ENCODE assay signal across 10 cellular contexts in the genomic region with DNA sequence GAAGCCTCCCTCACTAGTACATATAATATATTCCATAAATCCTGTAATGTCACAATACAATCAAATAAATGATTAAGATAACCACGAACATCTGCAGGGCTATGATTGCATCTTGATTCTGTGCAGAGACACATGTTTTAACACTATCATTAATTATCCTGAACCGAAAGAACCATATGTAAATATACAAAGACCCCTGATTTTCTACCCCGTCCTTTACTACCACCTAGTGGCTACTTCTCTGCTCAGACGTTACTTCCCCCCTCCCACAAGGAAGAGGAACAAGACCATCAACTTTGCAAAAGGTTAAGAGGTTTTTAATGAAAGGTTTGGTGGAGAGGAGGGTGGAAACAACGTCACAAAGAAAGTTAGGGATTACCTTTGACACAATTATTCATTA.
DNase-seq lines count a peak whose midpoint lies in the region; ATAC-seq and FAIRE-seq lines count a peak whose summit lies in the region.
"Had no signal": no experiment of that assay in that cellular context is flagged by ENCODE, and none has a peak within 500 bp of the region (broad histone marks: within the 10 kb centered on the region; RNA-seq: fewer than 3 reads in every experiment).

No MANE protein-coding gene starts in this region.

- H3K4me3 Mint-ChIP-seq in activated T-helper 2 cell treated with anti-CD3 and anti-CD28 coated beads, Interferon-gamma antibody, Interleukin-2, Interleukin-4, amounts not matched to agents 10 μg/mL and 5 μg/mL and 100 μg/mL, durations not matched to agents 14 hours and 24 hours and 36 hours (ENCODE audit: low read depth) = no peak overlapping the region
- H3K4me3 Mint-ChIP-seq: T-helper 1 cell treated with Interleukin-12 subunit alpha and Interleukin-12 subunit beta and Interleukin-4 antibody, amounts not matched to agents 30 μg/mL and 1 μg/mL, for 36 hours had no signal

- peaks cover 0 to 3% of the 10 kb centered on the region in 2 donors for H3K27me3 ChIP-seq in small intestine (ENCODE audit: control insufficient read depth in 2 of 2, insufficient read depth in 2 of 2, low read length in 2 of 2)

- H3K4me1 ChIP-seq in small intestine (ENCODE audit: control insufficient read depth in 2 of 2, insufficient read depth in 1 of 2, low read depth in 1 of 2, low read length in 1 of 2) = no peaks in the 10 kb centered on the region

- WGBS in small intestine, 3 donors = 6 to 10% (median 8%) methylated on average over 5 of the region's 5 CpGs

- no peaks in the 10 kb centered on the region for H3K27me3 Mint-ChIP-seq in activated T-helper 2 cell treated with anti-CD3 and anti-CD28 coated beads, Interferon-gamma antibody, Interleukin-2, Interleukin-4, amounts not matched to agents 10 μg/mL and 5 μg/mL and 100 μg/mL, durations not matched to agents 14 hours and 24 hours and 36 hours (ENCODE audit: low read depth)

- H3K27ac Mint-ChIP-seq in activated T-helper 2 cell treated with anti-CD3 and anti-CD28 coated beads, Interferon-gamma antibody, Interleukin-2, Interleukin-4, amounts not matched to agents 10 μg/mL and 5 μg/mL and 100 μg/mL, durations not matched to agents 14 hours and 24 hours and 36 hours = no peak overlapping the region
- H3K27ac Mint-ChIP-seq: T-helper 1 cell treated with Interleukin-12 subunit alpha and Interleukin-12 subunit beta and Interleukin-4 antibody, amounts not matched to agents 30 μg/mL and 1 μg/mL, for 36 hours had no signal

- no peaks in the 10 kb centered on the region for H3K36me3 ChIP-seq in small intestine (ENCODE audit: control insufficient read depth in 2 of 2, insufficient read depth in 2 of 2, low read length in 2 of 2)

- no peaks in the 10 kb centered on the region for H3K36me3 Mint-ChIP-seq in activated T-helper 2 cell treated with anti-CD3 and anti-CD28 coated beads, Interferon-gamma antibody, Interleukin-2, Interleukin-4, amounts not matched to agents 10 μg/mL and 5 μg/mL and 100 μg/mL, durations not matched to agents 14 hours and 24 hours and 36 hours (ENCODE audit: low read depth)

- no peaks in the 10 kb centered on the region for H3K9me3 ChIP-seq in small intestine (ENCODE audit: control insufficient read depth, low read depth)

- intact Hi-C loops in activated T-helper 2 cell treated with anti-CD3 and anti-CD28 coated beads, Interferon-gamma antibody, Interleukin-2, Interleukin-4, amounts not matched to agents 10 μg/mL and 5 μg/mL and 100 μg/mL, durations not matched to agents 14 hours and 24 hours and 36 hours (cut with micrococcal nuclease) = no loop called here

- H3K27ac ChIP-seq in small intestine (ENCODE audit: low read depth in 1 of 2, low read length in 1 of 2) = no peak overlapping the region

- DNase-seq in NOMO-1 treated with DMSO at 0.1 percent for 48 hours (lab: John Stamatoyannopoulos, UW; ENCODE audit: unreplicated experiment) (peak; percentile 4), NOMO-1 (lab: John Stamatoyannopoulos, UW; ENCODE audit: unreplicated experiment in 2 of 2) (no peak), NCI-H1092 (lab: John Stamatoyannopoulos, UW) (peak; percentile 32), small intestine (peak; percentile 0)
- no peak for DNase-seq in activated T-helper 2 cell treated with anti-CD3 and anti-CD28 coated beads, Interferon-gamma antibody, Interleukin-2, Interleukin-4, amounts not matched to agents 10 μg/mL and 5 μg/mL and 100 μg/mL, durations not matched to agents 14 hours and 24 hours and 36 hours (ENCODE audit: low spot score)
- DNase-seq: posterior cingulate gyrus had no signal

- no peaks in the 10 kb centered on the region for H3K9me3 Mint-ChIP-seq in activated T-helper 2 cell treated with anti-CD3 and anti-CD28 coated beads, Interferon-gamma antibody, Interleukin-2, Interleukin-4, amounts not matched to agents 10 μg/mL and 5 μg/mL and 100 μg/mL, durations not matched to agents 14 hours and 24 hours and 36 hours
- H3K9me3 Mint-ChIP-seq: T-helper 1 cell treated with Interleukin-12 subunit alpha and Interleukin-12 subunit beta and Interleukin-4 antibody, amounts not matched to agents 30 μg/mL and 1 μg/mL, for 36 hours had no signal

- H3K4me3 ChIP-seq in small intestine (ENCODE audit: low read depth in 1 of 2, low read length in 2 of 2) = no peak overlapping the region

- FAIRE-seq in colon (lab: Jason Lieb, UNC) (peak; percentile 58), small intestine (lab: Jason Lieb, UNC) (no peak)

- no peak for ATAC-seq in HG02840 (IDR thresholded peaks at IDR 0.05; ENCODE audit: low FRiP score, unreplicated experiment)
- ATAC-seq in HG02970 (IDR thresholded peaks at IDR 0.05; ENCODE audit: low FRiP score, unreplicated experiment) = no peak

- H3K4me1 Mint-ChIP-seq in activated T-helper 2 cell treated with anti-CD3 and anti-CD28 coated beads, Interferon-gamma antibody, Interleukin-2, Interleukin-4, amounts not matched to agents 10 μg/mL and 5 μg/mL and 100 μg/mL, durations not matched to agents 14 hours and 24 hours and 36 hours (ENCODE audit: low read depth) = no peaks in the 10 kb centered on the region

Comparison
In these comparisons a context has a peak if more than half of its experiments do, and no peak if none do; other contexts are left out.
1. DNase-seq: peak in NOMO-1 treated with DMSO at 0.1 percent for 48 hours (single experiment), NCI-H1092 (single experiment) and small intestine (single experiment); none in NOMO-1 (0 of 2) and activated T-helper 2 cell treated with anti-CD3 and anti-CD28 coated beads, Interferon-gamma antibody, Interleukin-2, Interleukin-4, amounts not matched to agents 10 μg/mL and 5 μg/mL and 100 μg/mL, durations not matched to agents 14 hours and 24 hours and 36 hours (single experiment).